8 cellular contexts compared by ENCODE assay signal in the genomic region with DNA sequence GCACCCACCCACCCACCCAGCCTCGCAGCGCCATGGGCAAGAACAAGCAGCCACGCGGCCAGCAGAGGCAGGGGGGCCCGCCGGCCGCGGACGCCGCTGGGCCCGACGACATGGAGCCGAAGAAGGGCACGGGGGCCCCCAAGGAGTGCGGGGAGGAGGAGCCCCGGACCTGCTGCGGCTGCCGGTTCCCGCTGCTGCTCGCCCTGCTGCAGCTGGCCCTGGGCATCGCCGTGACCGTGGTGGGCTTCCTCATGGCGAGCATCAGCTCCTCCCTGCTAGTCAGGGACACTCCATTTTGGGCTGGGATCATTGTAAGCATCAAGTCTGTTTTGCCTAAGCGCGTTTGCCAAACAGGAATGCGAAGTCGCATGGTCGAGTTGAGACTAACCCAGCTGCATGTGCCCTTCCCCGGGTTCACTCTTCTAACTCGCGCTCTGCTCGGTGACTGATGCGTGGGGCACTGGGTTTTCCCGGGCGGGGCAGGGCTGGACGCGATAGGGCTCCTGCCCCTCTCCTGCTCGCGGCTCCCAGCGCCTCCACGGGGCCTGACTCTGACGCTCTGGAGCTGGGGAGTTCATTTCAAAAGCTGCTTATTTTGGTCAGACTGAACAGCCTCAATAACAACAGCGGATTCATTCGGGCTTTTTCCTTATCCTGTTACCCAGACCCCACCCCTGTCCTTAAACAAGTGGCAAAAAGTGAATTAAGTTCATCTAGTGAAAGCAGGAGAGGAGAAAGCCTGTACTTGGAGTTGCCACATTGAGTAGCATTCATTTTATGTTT. TPM values are rescaled to one million over a fixed set of nuclear protein-coding genes. Genes with fewer than 3 reads are reported as not detected.
DNase-seq lines count a peak whose midpoint lies in the region; ATAC-seq and TF ChIP-seq lines count a peak whose summit lies in the region.

No MANE protein-coding gene starts in this region.

- H3K18ac ChIP-seq in mesendoderm (ENCODE audit: low read length), result peak overlapping the region; percentile 32

- H3K4me3 ChIP-seq in GM06990 (replicated peaks; ENCODE audit: low read depth, low read length) (peak overlapping the region; percentile 62), epithelial cell of proximal tubule (ENCODE audit: low read depth, low read length) (peak overlapping the region; percentile 60), mesendoderm (ENCODE audit: low read length) (peak overlapping the region; percentile 57)

- TF ChIP-seq CTCF in GM06990 (IDR thresholded peaks at IDR 0.05; ENCODE audit: insufficient read depth, low read length, poor library complexity, severe bottlenecking) (no peak), epithelial cell of proximal tubule (conservative IDR thresholded peaks at IDR 0.05; ENCODE audit: low read depth, low read length) (no peak)

- no peak overlapping the region for H2BK120ac ChIP-seq in mesendoderm (ENCODE audit: low read depth, low read length)

- H3K4me1 ChIP-seq in mesendoderm (ENCODE audit: control insufficient read depth, low read depth, low read length), result no peaks in the 10 kb centered on the region

- H3K36me3 ChIP-seq in GM06990 (ENCODE audit: control insufficient read depth, insufficient read depth, low read length) (no peaks in the 10 kb centered on the region), mesendoderm (ENCODE audit: control insufficient read depth, insufficient read depth, low read length) (no peaks in the 10 kb centered on the region)

- H2AK5ac ChIP-seq in mesendoderm (ENCODE audit: low read length), result no peak overlapping the region

- H3K4me2 ChIP-seq in mesendoderm (ENCODE audit: low read length), result peak overlapping the region; percentile 93

- H2BK15ac ChIP-seq in mesendoderm (replicated peaks; ENCODE audit: low read depth), result no peak overlapping the region

- WGBS in mesendoderm (ENCODE audit: extremely low coverage, insufficient coverage, low lambda C conversion rate), result no CpG with 5 or more reads among the region's 45 CpGs

- H4K8ac ChIP-seq in mesendoderm (ENCODE audit: low read depth, low read length), result no peak overlapping the region

- no peak overlapping the region for H2BK5ac ChIP-seq in mesendoderm (ENCODE audit: low read length)

- no peak overlapping the region for H3K27ac ChIP-seq in mesendoderm (ENCODE audit: low read depth, low read length)
- peak overlapping the region; percentile 73 for H3K27ac ChIP-seq in temporal lobe (ENCODE audit: low read depth, low read length)

- H3K27me3 ChIP-seq in GM06990 (replicated peaks; ENCODE audit: control insufficient read depth, insufficient read depth, low read length) (peaks cover 4% of the 10 kb centered on the region; the same call in 1 of the 2 replicates), mesendoderm (ENCODE audit: insufficient read depth, low read length, poor library complexity) (peaks cover 6% of the 10 kb centered on the region)

- no peak overlapping the region for H4K5ac ChIP-seq in mesendoderm (ENCODE audit: low read length)

- DNase-seq in GM06990 (ENCODE audit: extremely low read depth, insufficient read length) (peak; percentile 23), SK-N-DZ (ENCODE audit: low spot score) (peak; percentile 42), epithelial cell of proximal tubule (ENCODE audit: low read depth) (no peak), mesendoderm (peak; percentile 61)
- DNase-seq in activated CD4-positive, CD25-positive, alpha-beta regulatory T cell (lab: John Stamatoyannopoulos, UW), result no peak

- no peaks in the 10 kb centered on the region for H3K79me1 ChIP-seq in mesendoderm (ENCODE audit: low read length)

- no peaks in the 10 kb centered on the region for H3K79me2 ChIP-seq in mesendoderm (ENCODE audit: control insufficient read depth, insufficient read depth, low read length)

- no peak overlapping the region for H3K4ac ChIP-seq in mesendoderm (ENCODE audit: low read depth, low read length)

- ATAC-seq in HG02588 (IDR thresholded peaks at IDR 0.05; ENCODE audit: unreplicated experiment) (peak; percentile 66), HG03571 (IDR thresholded peaks at IDR 0.05; ENCODE audit: unreplicated experiment) (no peak)

- peak overlapping the region; percentile 90 for H3K56ac ChIP-seq in mesendoderm (ENCODE audit: low read length)

- no peak overlapping the region for H3K23ac ChIP-seq in mesendoderm (ENCODE audit: low read length)

- peak overlapping the region; percentile 70 for H3K9ac ChIP-seq in mesendoderm (ENCODE audit: low read length)

RNA-seq across cellular contexts. Expression of a gene that starts 0.5 kb away (rescaled TPM):
- polyA plus RNA-seq in SK-N-DZ (2014; cell fraction: cytosol; rRNA removed), result 0.13 and 0.20 TPM in 2 replicates
- not detected in 2 replicates for polyA plus RNA-seq in SK-N-DZ (2014; cell fraction: nucleus; rRNA removed)
- total RNA-seq in epithelial cell of proximal tubule, result 0.43 and 1.6 TPM in 2 replicates
- polyA plus RNA-seq in mesendoderm (2013, experiment 1 of 2), result 0.14 TPM
- polyA plus RNA-seq in mesendoderm (2013, experiment 2 of 2), result 0.38 TPM
- 4.9 TPM for total RNA-seq in temporal lobe

Comparison
In these comparisons a context has a peak if more than half of its experiments do, and no peak if none do; other contexts are left out.
1. DNase-seq: peak in GM06990 (single experiment), SK-N-DZ (single experiment) and mesendoderm (single experiment); none in epithelial cell of proximal tubule (single experiment) and activated CD4-positive, CD25-positive, alpha-beta regulatory T cell (0 of 4).
2. Peak in every context shown above with its lines, with median percentiles within 50 percentile points of each other: H3K4me3 ChIP-seq.